Comparison of ENCODE assay signal across 17 cellular contexts in genomic region chr2:196214156-196214555, GRCh38. TPM values are rescaled to one million over a fixed set of nuclear protein-coding genes. Genes with fewer than 3 reads are reported as not detected.
A peak's percentile ranks its signal among the peaks of the same experiment; 100 is the strongest.
DNase-seq lines count a peak whose midpoint lies in the region; ATAC-seq and TF ChIP-seq lines count a peak whose summit lies in the region.
"Had no signal": no experiment of that assay in that cellular context is flagged by ENCODE, and none has a peak within 500 bp of the region (broad histone marks: within the 10 kb centered on the region; RNA-seq: fewer than 3 reads in every experiment).

No MANE protein-coding gene starts in this region.

- no peaks in the 10 kb centered on the region for H3K79me1 ChIP-seq in IMR-90 (ENCODE audit: low read depth in 1 of 2, low read length in 2 of 2)

- H3K4me1 ChIP-seq in IMR-90 (ENCODE audit: control insufficient read depth, insufficient read depth, low read length): no peaks in the 10 kb centered on the region

- no peak overlapping the region for H3K4me3 ChIP-seq in IMR-90 (ENCODE audit: insufficient read depth, low read depth, low read length)
- H3K4me3 ChIP-seq in MG63: no peak overlapping the region
- H3K4me3 ChIP-seq: GM12878, GM23248 had no signal

- no peak overlapping the region for H2AK5ac ChIP-seq in IMR-90 (ENCODE audit: low read depth, low read length)

- no peak overlapping the region for H3K14ac ChIP-seq in IMR-90 (replicated peaks; ENCODE audit: low read depth, low read length)

- no peak overlapping the region for H4K91ac ChIP-seq in IMR-90 (ENCODE audit: insufficient read depth, low read depth, low read length)

- H3K4me1 Mint-ChIP-seq in activated naive CD8-positive, alpha-beta T cell (ENCODE audit: low read depth): peaks cover 88% of the 10 kb centered on the region
- peaks cover 81% of the 10 kb centered on the region for H3K4me1 Mint-ChIP-seq in activated naive CD8-positive, alpha-beta T cell treated with anti-CD3 and anti-CD28 coated beads, Interleukin-2, amount 50 U/mL, for 24 hours
- H3K4me1 Mint-ChIP-seq in immature natural killer cell: peaks cover 31 to 39% of the 10 kb centered on the region in 2 donors
- peaks cover 49% of the 10 kb centered on the region for H3K4me1 Mint-ChIP-seq in stimulated activated memory B cell treated with anti-CD40 and anti-IgM and Interleukin-4, amounts not matched to agents 10 μg/mL and 1 μg/mL and 100 μg/mL, for 72 hours

- H4K20me1 ChIP-seq in IMR-90 (ENCODE audit: insufficient read depth, low read length): no peaks in the 10 kb centered on the region

- H3K9me1 ChIP-seq in IMR-90 (ENCODE audit: insufficient read depth, low read length): no peaks in the 10 kb centered on the region; the same call in 1 of the 2 replicates

- DNase-seq in activated naive CD8-positive, alpha-beta T cell treated with anti-CD3 and anti-CD28 coated beads, Interleukin-2, amount 50 U/mL, for 24 hours: no peak
- DNase-seq in IMR-90 (no peak), immature natural killer cell (no peak), NCI-H2107 (lab: John Stamatoyannopoulos, UW) (no peak), DMS53 treated with DMSO at 0.1 percent for 48 hours (lab: John Stamatoyannopoulos, UW; ENCODE audit: unreplicated experiment) (no peak), MG63 (no peak)
- DNase-seq: DMS79 treated with DMSO at 0.1 percent for 48 hours, GM23248, KG1, NCI-H1092 treated with DMSO at 0.1 percent for 48 hours, NCI-H226, NCI-H524 treated with DMSO at 0.1 percent for 48 hours, SIG-M5 had no signal

- TF ChIP-seq POLR2A in IMR-90 (IDR thresholded peaks at IDR 0.05; ENCODE audit: low read depth, low read length): no peak

- H3K27ac Mint-ChIP-seq in activated naive CD8-positive, alpha-beta T cell: peak overlapping the region; percentile 95
- no peak overlapping the region for H3K27ac Mint-ChIP-seq in activated naive CD8-positive, alpha-beta T cell treated with anti-CD3 and anti-CD28 coated beads, Interleukin-2, amount 50 U/mL, for 24 hours
- peak overlapping the region in 5 of 6 donors; percentile 5 to 99 (median 35) for H3K27ac Mint-ChIP-seq in immature natural killer cell
- peak overlapping the region; percentile 93 for H3K27ac Mint-ChIP-seq in stimulated activated memory B cell treated with anti-CD40 and anti-IgM and Interleukin-4, amounts not matched to agents 10 μg/mL and 1 μg/mL and 100 μg/mL, for 72 hours

- CTCF ChIA-PET in IMR-90 (lab: Yijun Ruan, JAX): interaction anchor here (0.6 to 0.9 kb wide), 2 partner anchors 14 to 116 kb away, joined by 3 read pairs; no protein-coding TSS in a partner anchor

- no peak overlapping the region for H3K4me3 Mint-ChIP-seq in activated naive CD8-positive, alpha-beta T cell
- no peak overlapping the region for H3K4me3 Mint-ChIP-seq in activated naive CD8-positive, alpha-beta T cell treated with anti-CD3 and anti-CD28 coated beads, Interleukin-2, amount 50 U/mL, for 24 hours
- H3K4me3 Mint-ChIP-seq in immature natural killer cell: no peak overlapping the region
- H3K4me3 Mint-ChIP-seq in stimulated activated memory B cell treated with anti-CD40 and anti-IgM and Interleukin-4, amounts not matched to agents 10 μg/mL and 1 μg/mL and 100 μg/mL, for 72 hours: no peak overlapping the region

- no peak overlapping the region for H4K8ac ChIP-seq in IMR-90 (ENCODE audit: low read depth in 2 of 2, low read length in 2 of 2)

- no peak for TF ChIP-seq CTCF in IMR-90 (conservative IDR thresholded peaks at IDR 0.05; ENCODE audit: low read depth, low read length)

- no peak overlapping the region for H3K18ac ChIP-seq in IMR-90 (ENCODE audit: low read depth, low read length)

- no peak overlapping the region for H4K5ac ChIP-seq in IMR-90 (ENCODE audit: low read depth, low read length)

- TF ChIP-seq RAD21 in IMR-90 (IDR thresholded peaks at IDR 0.05; ENCODE audit: low read length): no peak

- H3K9ac ChIP-seq in IMR-90 (ENCODE audit: low read depth, low read length): no peak overlapping the region
- H3K9ac ChIP-seq: GM23248 had no signal

- H2BK5ac ChIP-seq in IMR-90 (ENCODE audit: low read depth, low read length, poor library complexity, severe bottlenecking): no peak overlapping the region

- no peak overlapping the region for H2BK20ac ChIP-seq in IMR-90 (ENCODE audit: low read depth, low read length)

- H3K27me3 ChIP-seq in IMR-90 (ENCODE audit: control insufficient read depth, insufficient read depth, low read length) (no peaks in the 10 kb centered on the region), MG63 (no peaks in the 10 kb centered on the region)

- no peak overlapping the region for H2AK9ac ChIP-seq in IMR-90 (replicated peaks; ENCODE audit: low read depth, low read length, poor library complexity)

- no peak overlapping the region for H3K23ac ChIP-seq in IMR-90 (ENCODE audit: low read depth, low read length)

- in situ Hi-C loops in IMR-90 (cut with MboI; ENCODE audit: low sequenced_read_pairs): no loop called here

- no peak overlapping the region for H2BK120ac ChIP-seq in IMR-90 (ENCODE audit: low read depth, low read length)

- no peaks in the 10 kb centered on the region for H3K9me3 Mint-ChIP-seq in activated naive CD8-positive, alpha-beta T cell (ENCODE audit: low read depth)
- no peaks in the 10 kb centered on the region for H3K9me3 Mint-ChIP-seq in activated naive CD8-positive, alpha-beta T cell treated with anti-CD3 and anti-CD28 coated beads, Interleukin-2, amount 50 U/mL, for 24 hours
- H3K9me3 Mint-ChIP-seq in immature natural killer cell: peaks cover 0 to 2% (median 0%) of the 10 kb centered on the region in 6 donors
- no peaks in the 10 kb centered on the region for H3K9me3 Mint-ChIP-seq in stimulated activated memory B cell treated with anti-CD40 and anti-IgM and Interleukin-4, amounts not matched to agents 10 μg/mL and 1 μg/mL and 100 μg/mL, for 72 hours

- POLR2A ChIA-PET in IMR-90 (lab: Charles Lee; ENCODE audit: unreplicated experiment): no interaction called here

- BruUV-seq in IMR-90 (replicated peaks; lab: Mats Ljungman, UMichigan): no TSS peak

- H3K36me3 Mint-ChIP-seq in activated naive CD8-positive, alpha-beta T cell: peaks cover 6% of the 10 kb centered on the region
- peaks cover 7% of the 10 kb centered on the region for H3K36me3 Mint-ChIP-seq in activated naive CD8-positive, alpha-beta T cell treated with anti-CD3 and anti-CD28 coated beads, Interleukin-2, amount 50 U/mL, for 24 hours (ENCODE audit: low read depth)
- H3K36me3 Mint-ChIP-seq in immature natural killer cell: no peaks in the 10 kb centered on the region
- no peaks in the 10 kb centered on the region for H3K36me3 Mint-ChIP-seq in stimulated activated memory B cell treated with anti-CD40 and anti-IgM and Interleukin-4, amounts not matched to agents 10 μg/mL and 1 μg/mL and 100 μg/mL, for 72 hours

- dilution Hi-C loops in IMR-90 (cut with HindIII; ENCODE audit: low sequenced_read_pairs, unreplicated experiment): no loop called here

- no peaks in the 10 kb centered on the region for H3K27me3 Mint-ChIP-seq in activated naive CD8-positive, alpha-beta T cell
- H3K27me3 Mint-ChIP-seq in activated naive CD8-positive, alpha-beta T cell treated with anti-CD3 and anti-CD28 coated beads, Interleukin-2, amount 50 U/mL, for 24 hours: no peaks in the 10 kb centered on the region
- H3K27me3 Mint-ChIP-seq in immature natural killer cell (ENCODE audit: low read depth in 3 of 3): peaks cover 4 to 7% (median 6%) of the 10 kb centered on the region in 3 donors
- H3K27me3 Mint-ChIP-seq in stimulated activated memory B cell treated with anti-CD40 and anti-IgM and Interleukin-4, amounts not matched to agents 10 μg/mL and 1 μg/mL and 100 μg/mL, for 72 hours: no peaks in the 10 kb centered on the region

- H3K9me3 ChIP-seq in IMR-90 (ENCODE audit: control insufficient read depth, insufficient read depth, low read length) (no peaks in the 10 kb centered on the region), MG63 (no peaks in the 10 kb centered on the region)

- intact Hi-C loops in IMR-90 (cut with micrococcal nuclease): no loop called here

- H2AFZ ChIP-seq in IMR-90 (replicated peaks; ENCODE audit: low read length, poor library complexity): no peak overlapping the region
- H2AFZ ChIP-seq: GM23248 had no signal

- no peak overlapping the region for H3K56ac ChIP-seq in IMR-90 (ENCODE audit: extremely low read depth, insufficient read depth, low read length)

- H3K4ac ChIP-seq in IMR-90 (ENCODE audit: low read depth, low read length): no peak overlapping the region

- H3K4me2 ChIP-seq in IMR-90 (ENCODE audit: low read depth, low read length): no peak overlapping the region

- no peaks in the 10 kb centered on the region for H3K36me3 ChIP-seq in IMR-90 (ENCODE audit: control insufficient read depth, insufficient read depth, low read length)
- H3K36me3 ChIP-seq in MG63: no peaks in the 10 kb centered on the region; the same call in 1 of the 2 replicates

- no peak overlapping the region for H3K27ac ChIP-seq in IMR-90 (ENCODE audit: insufficient read depth, low read length)
- H3K27ac ChIP-seq: GM23248 had no signal

- ATAC-seq in activated naive CD8-positive, alpha-beta T cell treated with anti-CD3 and anti-CD28 coated beads, Interleukin-2, amount 50 U/mL, for 24 hours: no peak
- ATAC-seq in IMR-90 (ENCODE audit: low read depth): no peak
- no peak for ATAC-seq in stimulated activated memory B cell treated with anti-CD40 and anti-IgM and Interleukin-4, amounts not matched to agents 10 μg/mL and 1 μg/mL and 100 μg/mL, for 72 hours
- ATAC-seq: GM12878, HCT116 had no signal

- no peak overlapping the region for H2BK15ac ChIP-seq in IMR-90 (ENCODE audit: low read depth, low read length)

TF ChIP-seq in IMR-90, 13 proteins besides CTCF, POLR2A, EP300 and RAD21:
- TF ChIP-seq MAFK (IDR thresholded peaks at IDR 0.05; ENCODE audit: low read depth, low read length) (peak; percentile 54; the same call in 1 of the 2 replicates), USF2 (IDR thresholded peaks at IDR 0.05; ENCODE audit: low read depth, low read length) (no peak)

RNA-seq across cellular contexts. Expression of gene STK17B, which starts 42.8 kb away (rescaled TPM):
- 48.9 and 50.3 TPM in 2 replicates for total RNA-seq in IMR-90 (2012; rRNA removed)
- polyA plus RNA-seq in IMR-90 (2012; rRNA removed) (5.7 and 7.5 TPM in 2 replicates), immature natural killer cell (10 to 100 TPM; 45.8 to 68.1 (median 68.0) TPM)
- polyA plus RNA-seq in IMR-90 (2012; cell fraction: cytosol; rRNA removed): 1.3 and 1.5 TPM in 2 replicates
- polyA plus RNA-seq in IMR-90 (2012; cell fraction: nucleus; rRNA removed; ENCODE audit: low replicate concordance): 1.6 and 9.7 TPM in 2 replicates
- 49.2 and 82.4 TPM in 2 replicates for total RNA-seq in MG63 (2014; rRNA removed; shearing (Covaris generic); ENCODE audit: low replicate concordance)
